9 cellular contexts compared by ENCODE assay signal in the genomic region with DNA sequence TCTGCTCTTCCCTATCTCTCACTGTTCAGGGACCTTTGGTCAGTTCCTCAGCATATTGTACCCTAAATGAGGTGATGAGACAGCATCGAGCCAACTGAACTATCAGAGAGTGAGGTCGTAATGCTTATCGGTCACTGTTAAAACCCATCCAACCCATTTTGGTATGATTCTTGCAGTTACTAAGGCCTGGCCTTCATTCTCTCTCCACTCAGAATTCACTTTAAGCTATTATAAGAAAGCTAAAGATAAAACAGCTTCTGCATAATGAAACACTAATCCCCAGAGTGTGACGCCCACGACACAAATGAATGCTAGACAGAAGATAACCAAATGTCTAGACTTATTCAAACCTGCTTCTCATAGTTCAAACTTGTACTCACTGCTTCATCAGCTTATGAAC.
DNase-seq lines count a peak whose midpoint lies in the region; ATAC-seq, FAIRE-seq and TF ChIP-seq lines count a peak whose summit lies in the region.
"Had no signal": no experiment of that assay in that cellular context is flagged by ENCODE, and none has a peak within 500 bp of the region (broad histone marks: within the 10 kb centered on the region; RNA-seq: fewer than 3 reads in every experiment).

No MANE protein-coding gene starts in this region.

- peaks cover 0 to 2% of the 10 kb centered on the region in 2 donors for H3K4me1 ChIP-seq in esophagus (ENCODE audit: control insufficient read depth in 2 of 2, insufficient read depth in 2 of 2, low read length in 1 of 2)

- WGBS in esophagus, 2 donors: 25 to 42% methylated on average over 5 of the region's 5 CpGs

- peak; percentile 92 for FAIRE-seq in GM12891 (lab: Jason Lieb, UNC)

- no peak overlapping the region for H3K4me3 ChIP-seq in esophagus (ENCODE audit: low read depth in 1 of 2, low read length in 2 of 2)

- peak; percentile 33; the same call in 1 of the 2 replicates for TF ChIP-seq POLR2A in GM12891 (IDR thresholded peaks at IDR 0.05; ENCODE audit: low read depth, low read length)

- DNase-seq in GM12891 (ENCODE audit: insufficient read length, low spot score) (no peak), NCI-H82 treated with DMSO at 0.1 percent for 48 hours (lab: John Stamatoyannopoulos, UW; ENCODE audit: unreplicated experiment) (no peak), pons (ENCODE audit: low spot score) (no peak), DMS53 (lab: John Stamatoyannopoulos, UW) (no peak), HPDE6-E6E7 (ENCODE audit: extremely low spot score) (no peak)
- DNase-seq: NCI-H1105 treated with DMSO at 0.1 percent for 48 hours had no signal

- peak overlapping the region; percentile 10 to 12 for H3K27ac ChIP-seq in esophagus (ENCODE audit: low read depth in 2 of 2, low read length in 1 of 2)

- no peaks in the 10 kb centered on the region for H3K36me3 ChIP-seq in esophagus (ENCODE audit: control insufficient read depth in 2 of 2, insufficient read depth in 2 of 2, low read length in 1 of 2)

- H3K27me3 ChIP-seq in esophagus (ENCODE audit: control insufficient read depth in 1 of 2, insufficient read depth in 2 of 2, low read length in 2 of 2): no peaks in the 10 kb centered on the region

- no peaks in the 10 kb centered on the region for H3K9me3 ChIP-seq in esophagus (ENCODE audit: control insufficient read depth in 2 of 2, insufficient read depth in 1 of 2, low read depth in 1 of 2, low read length in 1 of 2)

- ATAC-seq in GM21447 (IDR thresholded peaks at IDR 0.05; ENCODE audit: unreplicated experiment): peak; percentile 62
- ATAC-seq in HG03565 (IDR thresholded peaks at IDR 0.05; ENCODE audit: unreplicated experiment): peak; percentile 56

TF ChIP-seq in GM12891, 5 proteins besides CTCF, POLR2A, EP300 and RAD21:
- TF ChIP-seq POU2F2 (IDR thresholded peaks at IDR 0.05; ENCODE audit: low read depth, low read length): peak; percentile 53; the same call in 1 of the 2 replicates
- 0 out of 2 replicates have a peak, but pooled peaks have one; percentile 5 for TF ChIP-seq SPI1 (IDR thresholded peaks at IDR 0.05; ENCODE audit: low read depth, low read length)
- TF ChIP-seq PAX5 (IDR thresholded peaks at IDR 0.05; ENCODE audit: insufficient read depth, low read length, severe bottlenecking): no peak
